ENCODE assay signal across 1 cellular context in genomic region chr6:41939848-41940758, GRCh38.
A peak's percentile ranks its signal among the peaks of the same experiment; 100 is the strongest.
TF ChIP-seq lines count a peak whose summit lies in the region.

No MANE protein-coding gene starts in this region.

TF ChIP-seq in HepG2, 621 proteins besides CTCF, POLR2A, EP300 and RAD21:
- 0 out of 2 replicates have a peak, but pooled peaks have one; percentile 4 for TF ChIP-seq ZNF350 (CRISPR knock-in tag; IDR thresholded peaks at IDR 0.05; ENCODE audit: borderline replicate concordance, low read depth)
- no peak for TF ChIP-seq CHCHD3 (CRISPR knock-in tag; IDR thresholded peaks at IDR 0.05)
- TF ChIP-seq, protein P1, sequence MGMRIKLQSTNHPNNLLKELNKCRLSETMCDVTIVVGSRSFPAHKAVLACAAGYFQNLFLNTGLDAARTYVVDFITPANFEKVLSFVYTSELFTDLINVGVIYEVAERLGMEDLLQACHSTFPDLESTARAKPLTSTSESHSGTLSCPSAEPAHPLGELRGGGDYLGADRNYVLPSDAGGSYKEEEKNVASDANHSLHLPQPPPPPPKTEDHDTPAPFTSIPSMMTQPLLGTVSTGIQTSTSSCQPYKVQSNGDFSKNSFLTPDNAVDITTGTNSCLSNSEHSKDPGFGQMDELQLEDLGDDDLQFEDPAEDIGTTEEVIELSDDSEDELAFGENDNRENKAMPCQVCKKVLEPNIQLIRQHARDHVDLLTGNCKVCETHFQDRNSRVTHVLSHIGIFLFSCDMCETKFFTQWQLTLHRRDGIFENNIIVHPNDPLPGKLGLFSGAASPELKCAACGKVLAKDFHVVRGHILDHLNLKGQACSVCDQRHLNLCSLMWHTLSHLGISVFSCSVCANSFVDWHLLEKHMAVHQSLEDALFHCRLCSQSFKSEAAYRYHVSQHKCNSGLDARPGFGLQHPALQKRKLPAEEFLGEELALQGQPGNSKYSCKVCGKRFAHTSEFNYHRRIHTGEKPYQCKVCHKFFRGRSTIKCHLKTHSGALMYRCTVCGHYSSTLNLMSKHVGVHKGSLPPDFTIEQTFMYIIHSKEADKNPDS (CRISPR knock-in tag; IDR thresholded peaks at IDR 0.05): 0 out of 2 replicates have a peak, but pooled peaks have one; percentile 6
- 0 out of 2 replicates have a peak, but pooled peaks have one; percentile 21 for TF ChIP-seq ZNF589 (CRISPR knock-in tag; conservative IDR thresholded peaks at IDR 0.05)
- TF ChIP-seq, protein P2, sequence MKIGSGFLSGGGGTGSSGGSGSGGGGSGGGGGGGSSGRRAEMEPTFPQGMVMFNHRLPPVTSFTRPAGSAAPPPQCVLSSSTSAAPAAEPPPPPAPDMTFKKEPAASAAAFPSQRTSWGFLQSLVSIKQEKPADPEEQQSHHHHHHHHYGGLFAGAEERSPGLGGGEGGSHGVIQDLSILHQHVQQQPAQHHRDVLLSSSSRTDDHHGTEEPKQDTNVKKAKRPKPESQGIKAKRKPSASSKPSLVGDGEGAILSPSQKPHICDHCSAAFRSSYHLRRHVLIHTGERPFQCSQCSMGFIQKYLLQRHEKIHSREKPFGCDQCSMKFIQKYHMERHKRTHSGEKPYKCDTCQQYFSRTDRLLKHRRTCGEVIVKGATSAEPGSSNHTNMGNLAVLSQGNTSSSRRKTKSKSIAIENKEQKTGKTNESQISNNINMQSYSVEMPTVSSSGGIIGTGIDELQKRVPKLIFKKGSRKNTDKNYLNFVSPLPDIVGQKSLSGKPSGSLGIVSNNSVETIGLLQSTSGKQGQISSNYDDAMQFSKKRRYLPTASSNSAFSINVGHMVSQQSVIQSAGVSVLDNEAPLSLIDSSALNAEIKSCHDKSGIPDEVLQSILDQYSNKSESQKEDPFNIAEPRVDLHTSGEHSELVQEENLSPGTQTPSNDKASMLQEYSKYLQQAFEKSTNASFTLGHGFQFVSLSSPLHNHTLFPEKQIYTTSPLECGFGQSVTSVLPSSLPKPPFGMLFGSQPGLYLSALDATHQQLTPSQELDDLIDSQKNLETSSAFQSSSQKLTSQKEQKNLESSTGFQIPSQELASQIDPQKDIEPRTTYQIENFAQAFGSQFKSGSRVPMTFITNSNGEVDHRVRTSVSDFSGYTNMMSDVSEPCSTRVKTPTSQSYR (CRISPR knock-in tag; IDR thresholded peaks at IDR 0.05; ENCODE audit: borderline replicate concordance): peak; percentile 39; the same call in 1 of the 2 replicates
- no peak for TF ChIP-seq ZNF552 (CRISPR knock-in tag; IDR thresholded peaks at IDR 0.05; ENCODE audit: borderline replicate concordance)
- no peak for TF ChIP-seq ZNF777 (CRISPR knock-in tag; IDR thresholded peaks at IDR 0.05)
- TF ChIP-seq ZNF691 (CRISPR knock-in tag; IDR thresholded peaks at IDR 0.05; ENCODE audit: borderline replicate concordance, low read depth): peak; percentile 54; the same call in 1 of the 2 replicates
